8 cellular contexts compared by ENCODE assay signal in genomic region chr4:105707783-105708182, GRCh38. TPM values are rescaled to one million over a fixed set of nuclear protein-coding genes. Genes with fewer than 3 reads are reported as not detected.
A peak's percentile ranks its signal among the peaks of the same experiment; 100 is the strongest.
DNase-seq lines count a peak whose midpoint lies in the region; ATAC-seq and TF ChIP-seq lines count a peak whose summit lies in the region.

No MANE protein-coding gene starts in this region.

- H3K36me3 ChIP-seq in heart right ventricle (peaks cover 0 to 15% (median 0%) of the 10 kb centered on the region in 9 donors), mesodermal cell (ENCODE audit: control insufficient read depth, insufficient read depth, low read length) (peaks cover 24% of the 10 kb centered on the region), vagina (no peaks in the 10 kb centered on the region)

- intact Hi-C loops in heart right ventricle (cut with DNase I): loop anchor here in 2 of 10 donors (10.0 kb wide), 1 partner anchor 563 kb away; the partner anchor contains the start of gene TET2 (in 2 of the 2)
- intact Hi-C loops in left ventricle myocardium superior (cut with micrococcal nuclease): no loop called here
- intact Hi-C loops in vagina (cut with DNase I): no loop called here
- intact Hi-C loops in posterior cingulate gyrus (cut with DNase I): no loop called here

- WGBS in heart right ventricle, 2 donors: 24 to 27% methylated on average over 7 of the region's 7 CpGs
- WGBS in mesodermal cell (ENCODE audit: insufficient coverage in 2 of 2), 2 experiments: 9 to 15% methylated on average over 4 of the region's 7 CpGs

- H3K4me3 ChIP-seq in heart right ventricle (peak overlapping the region; percentile 68 to 98 (median 86)), cardiac fibroblast (replicated peaks in 1 of 2; ENCODE audit: low read depth in 2 of 2, low read length in 2 of 2) (peak overlapping the region; percentile 90 to 93), mesodermal cell (ENCODE audit: extremely low read depth, insufficient read depth, low read length, poor library complexity, severe bottlenecking) (peak overlapping the region; percentile 77), vagina (peak overlapping the region; percentile 92 to 93)

- H3K4me1 ChIP-seq in heart right ventricle (peaks cover 0 to 38% (median 26%) of the 10 kb centered on the region in 9 donors), mesodermal cell (ENCODE audit: control insufficient read depth, insufficient read depth, low read length, poor library complexity, severe bottlenecking) (peaks cover 6% of the 10 kb centered on the region), vagina (peaks cover 18% of the 10 kb centered on the region)

- TF ChIP-seq CTCF in heart right ventricle (IDR thresholded peaks at IDR 0.05) (no peak), cardiac fibroblast (IDR thresholded peaks at IDR 0.05; ENCODE audit: low read depth, low read length) (no peak), vagina (IDR thresholded peaks at IDR 0.05) (no peak)

- H3K27ac ChIP-seq in heart right ventricle (peak overlapping the region in 8 of 10 donors; percentile 77 to 92 (median 86)), mesodermal cell (ENCODE audit: low read depth, low read length, severe bottlenecking) (peak overlapping the region; percentile 89), vagina (peak overlapping the region; percentile 79)

- TF ChIP-seq POLR2A in vagina (IDR thresholded peaks at IDR 0.05): no peak

- no peaks in the 10 kb centered on the region for H3K27me3 ChIP-seq in heart right ventricle
- no peaks in the 10 kb centered on the region for H3K27me3 ChIP-seq in vagina

- H3K9me3 ChIP-seq in heart right ventricle: no peaks in the 10 kb centered on the region
- H3K9me3 ChIP-seq in mesodermal cell (ENCODE audit: control insufficient read depth, low read length): no peaks in the 10 kb centered on the region
- H3K9me3 ChIP-seq in vagina: no peaks in the 10 kb centered on the region

- ATAC-seq in heart right ventricle (no peak), left ventricle myocardium superior (no peak), HG03039 (IDR thresholded peaks at IDR 0.05; ENCODE audit: unreplicated experiment) (no peak)

- DNase-seq in heart right ventricle: no peak
- DNase-seq in left ventricle myocardium superior: no peak
- DNase-seq in cardiac fibroblast (ENCODE audit: low read depth in 2 of 2): no peak
- DNase-seq in vagina (ENCODE audit: extremely low spot score in 2 of 2): no peak
- no peak for DNase-seq in posterior cingulate gyrus
- no peak for DNase-seq in NCI-H146 treated with DMSO at 0.1 percent for 48 hours (lab: John Stamatoyannopoulos, UW; ENCODE audit: unreplicated experiment)

RNA-seq across cellular contexts. Expression of gene INTS12, which starts 0.7 kb away (rescaled TPM):
- total RNA-seq in heart right ventricle (10 to 100 TPM; 18.8 to 25.1 (median 22.3) TPM), left ventricle myocardium superior (24.7 TPM), vagina (18.2 TPM)
- 10 to 100 TPM in 1 of 2 donors, 1 to 10 TPM in 1; 7.8 to 27.5 TPM for polyA plus RNA-seq in heart right ventricle
- polyA plus RNA-seq in mesodermal cell (2013, experiment 1 of 2): 22.8 TPM
- polyA plus RNA-seq in mesodermal cell (2013, experiment 2 of 2): 25.9 TPM

RNA-seq across cellular contexts. Expression of gene GSTCD, which starts 0.8 kb away (rescaled TPM):
- 1 to 10 TPM; 2.4 to 5.9 (median 4.4) TPM for total RNA-seq in heart right ventricle
- polyA plus RNA-seq in heart right ventricle: 1 to 10 TPM in 1 of 2 donors, under 1 TPM in 1; 0.66 to 1.3 TPM
- 4.4 TPM for total RNA-seq in left ventricle myocardium superior
- 21.0 TPM for polyA plus RNA-seq in mesodermal cell (2013, experiment 1 of 2)
- polyA plus RNA-seq in mesodermal cell (2013, experiment 2 of 2): 22.9 TPM
- total RNA-seq in vagina: 9.1 TPM
